ENCODE assay signal across 10 cellular contexts in the genomic region with DNA sequence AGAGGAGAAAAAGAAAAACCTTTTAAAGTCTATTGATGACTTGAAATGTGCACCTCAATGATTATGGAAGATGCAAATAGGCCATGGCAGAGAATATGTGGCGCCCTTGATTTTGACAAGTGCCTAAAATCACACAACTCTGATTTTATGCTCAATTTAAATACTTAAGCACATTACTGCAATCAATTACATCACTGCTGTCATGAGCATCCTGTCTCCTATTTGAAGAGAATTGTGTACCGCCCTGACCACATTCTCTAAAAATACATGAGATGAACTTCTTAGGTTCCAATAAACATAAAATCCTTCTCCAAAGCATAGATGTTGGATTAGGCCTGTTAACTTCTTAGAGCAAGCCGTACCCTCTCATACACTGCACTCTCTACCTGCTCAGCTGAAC. TPM values are rescaled to one million over a fixed set of nuclear protein-coding genes. Genes with fewer than 3 reads are reported as not detected.
DNase-seq lines count a peak whose midpoint lies in the region; ATAC-seq and TF ChIP-seq lines count a peak whose summit lies in the region.
"Had no signal": no experiment of that assay in that cellular context is flagged by ENCODE, and none has a peak within 500 bp of the region (broad histone marks: within the 10 kb centered on the region; RNA-seq: fewer than 3 reads in every experiment).

No MANE protein-coding gene starts in this region.

- 100% methylated on average over 3 of the region's 3 CpGs for WGBS in mammary epithelial cell (ENCODE audit: low coverage, missing lambda C conversion rate)
- WGBS in trophoblast cell (ENCODE audit: extremely low coverage, insufficient coverage, insufficient read length), result no CpG with 5 or more reads among the region's 3 CpGs

- H2BK12ac ChIP-seq in trophoblast cell (ENCODE audit: low read length), result no peak overlapping the region

- peak overlapping the region in 1 of 2 experiments; percentile 75; a peak in 2 of 4 replicates for H3K4me3 ChIP-seq in DND-41 (ENCODE audit: low read depth in 1 of 2, low read length in 2 of 2)
- H3K4me3 ChIP-seq in KMS-11 (IDR thresholded peaks at IDR 0.05; ENCODE audit: insufficient read depth, low read depth, low read length), result no peak overlapping the region
- peak overlapping the region in 1 of 3 experiments; percentile 90 for H3K4me3 ChIP-seq in mammary epithelial cell (replicated peaks in 1 of 3; ENCODE audit: insufficient read depth in 1 of 3, low read depth in 2 of 3, low read length in 3 of 3)
- H3K4me3 ChIP-seq in neuron (ENCODE audit: low read length), result peak overlapping the region; percentile 68
- no peak overlapping the region for H3K4me3 ChIP-seq in trophoblast cell (ENCODE audit: low read depth, low read length)
- H3K4me3 ChIP-seq in colonic mucosa, result no peak overlapping the region

- no peaks in the 10 kb centered on the region for H3K79me1 ChIP-seq in trophoblast cell (ENCODE audit: low read length)

- no peak overlapping the region for H2BK120ac ChIP-seq in trophoblast cell (ENCODE audit: insufficient read depth, low read length, poor library complexity)

- H3K9me3 ChIP-seq in DND-41 (ENCODE audit: insufficient read depth, low read length, severe bottlenecking) (no peaks in the 10 kb centered on the region), mammary epithelial cell (replicated peaks; ENCODE audit: insufficient read depth, low read length) (no peaks in the 10 kb centered on the region), neuron (ENCODE audit: low read length) (no peaks in the 10 kb centered on the region), trophoblast cell (ENCODE audit: insufficient read depth, low read depth, low read length) (no peaks in the 10 kb centered on the region), colonic mucosa (no peaks in the 10 kb centered on the region)

- ATAC-seq in DND-41 (ENCODE audit: insufficient read depth, low read depth), result no peak

- CTCF ChIA-PET in mammary epithelial cell (lab: Charles Lee; ENCODE audit: low non-redundant PET), result no interaction called here

- in situ Hi-C loops in mammary epithelial cell (cut with MboI; ENCODE audit: low sequenced_read_pairs in 2 of 2), result no loop called here

- no peak overlapping the region for H4K91ac ChIP-seq in trophoblast cell (ENCODE audit: low read depth, low read length)

- H3K79me2 ChIP-seq in DND-41 (ENCODE audit: insufficient read depth, low read length) (peaks cover 39% of the 10 kb centered on the region), KMS-11 (ENCODE audit: insufficient read depth, low read depth) (peaks cover 10% of the 10 kb centered on the region; the same call in 1 of the 2 replicates), mammary epithelial cell (ENCODE audit: insufficient read depth, low read length) (peaks cover 18% of the 10 kb centered on the region), trophoblast cell (ENCODE audit: control insufficient read depth, insufficient read depth, low read length, poor library complexity) (no peaks in the 10 kb centered on the region)

- intact Hi-C loops in mammary epithelial cell (cut with micrococcal nuclease), result loop anchor here (5.0 kb wide), 3 partner anchors 92 to 253 kb away; no protein-coding TSS in a partner anchor
- intact Hi-C loops in colonic mucosa (cut with DNase I), result loop anchor here (10.0 kb wide), 1 partner anchor 144 kb away; a partner anchor contains a TSS

- H2AK5ac ChIP-seq in trophoblast cell (ENCODE audit: low read length), result no peak overlapping the region

- no TSS peak for BruUV-seq in mammary epithelial cell (replicated peaks; lab: Mats Ljungman, UMichigan)

- DNase-seq in DND-41 (no peak), mammary epithelial cell (no peak), trophoblast cell (no peak), colonic mucosa (no peak), NOMO-1 (lab: John Stamatoyannopoulos, UW; ENCODE audit: unreplicated experiment in 2 of 2) (no peak)
- DNase-seq: kidney glomerular epithelial cell; stimulated activated CD4-positive, alpha-beta T cell treated with anti-CD3 and anti-CD28 coated beads, Interleukin-4, amount 100 ng/mL, for 24 hours had no signal

- H3K9ac ChIP-seq in DND-41 (ENCODE audit: low read depth, low read length) (peak overlapping the region; percentile 76), KMS-11 (no peak overlapping the region; the same call in 1 of the 2 replicates), mammary epithelial cell (ENCODE audit: insufficient read depth, low read length) (no peak overlapping the region), trophoblast cell (ENCODE audit: low read length) (no peak overlapping the region), colonic mucosa (ENCODE audit: low read depth in 2 of 2, low read length in 2 of 2) (no peak overlapping the region)

- no peak overlapping the region for H4K8ac ChIP-seq in trophoblast cell (ENCODE audit: low read depth, low read length)

- no peak overlapping the region for H4K12ac ChIP-seq in trophoblast cell (ENCODE audit: low read depth, low read length)

- no peaks in the 10 kb centered on the region for H3K27me3 ChIP-seq in DND-41 (ENCODE audit: insufficient read depth, low read length, poor library complexity)
- H3K27me3 ChIP-seq in KMS-11 (ENCODE audit: insufficient read depth, low read depth), result no peaks in the 10 kb centered on the region
- no peaks in the 10 kb centered on the region for H3K27me3 ChIP-seq in mammary epithelial cell (ENCODE audit: insufficient read depth, low read length)
- H3K27me3 ChIP-seq in neuron (ENCODE audit: insufficient read depth, low read length), result no peaks in the 10 kb centered on the region
- no peaks in the 10 kb centered on the region for H3K27me3 ChIP-seq in trophoblast cell (ENCODE audit: insufficient read depth, low read length)
- H3K27me3 ChIP-seq in colonic mucosa, result no peaks in the 10 kb centered on the region

- no peak overlapping the region for H3K4ac ChIP-seq in trophoblast cell (ENCODE audit: low read depth, low read length)

- H3K27ac ChIP-seq in DND-41 (ENCODE audit: low read length) (peak overlapping the region; percentile 81), KMS-11 (no peak overlapping the region), mammary epithelial cell (ENCODE audit: insufficient read depth, low read depth, low read length) (no peak overlapping the region), trophoblast cell (ENCODE audit: low read depth, low read length) (no peak overlapping the region), colonic mucosa (no peak overlapping the region)

- dilution Hi-C loops in mammary epithelial cell (cut with HindIII; ENCODE audit: low sequenced_read_pairs), result no loop called here

- no peak overlapping the region for H3K18ac ChIP-seq in trophoblast cell (ENCODE audit: low read length)

- H2BK5ac ChIP-seq in trophoblast cell (ENCODE audit: low read depth, low read length, poor library complexity), result no peak overlapping the region

- no peak overlapping the region for H2AFZ ChIP-seq in DND-41 (ENCODE audit: low read depth, low read length)
- no peak overlapping the region for H2AFZ ChIP-seq in KMS-11 (ENCODE audit: low read depth)
- H2AFZ ChIP-seq in mammary epithelial cell (ENCODE audit: low read depth, low read length), result peak overlapping the region; percentile 99
- H2AFZ ChIP-seq in neuron (ENCODE audit: low read depth, low read length), result no peak overlapping the region
- H2AFZ ChIP-seq in trophoblast cell (ENCODE audit: insufficient read depth, low read length, poor library complexity), result no peak overlapping the region

- H3K23ac ChIP-seq in trophoblast cell (ENCODE audit: low read length), result no peak overlapping the region

- H3K14ac ChIP-seq in trophoblast cell (ENCODE audit: low read length), result no peak overlapping the region

- TF ChIP-seq CTCF in DND-41 (IDR thresholded peaks at IDR 0.05; ENCODE audit: borderline replicate concordance, extremely low read depth, low read length, poor library complexity, severe bottlenecking) (no peak), KMS-11 (conservative IDR thresholded peaks at IDR 0.05; ENCODE audit: low read depth, low read length) (no peak), mammary epithelial cell (conservative IDR thresholded peaks at IDR 0.05 in 1 of 2, IDR thresholded peaks at IDR 0.05 in 1 of 2; ENCODE audit: extremely low read depth in 1 of 2, insufficient read depth in 1 of 2, low read depth in 1 of 2, low read length in 2 of 2) (no peak), colonic mucosa (IDR thresholded peaks at IDR 0.05) (no peak)

- H3K4me2 ChIP-seq in DND-41 (ENCODE audit: insufficient read depth, low read length) (peak overlapping the region; percentile 75), KMS-11 (peak overlapping the region; percentile 85), mammary epithelial cell (ENCODE audit: insufficient read depth, low read depth, low read length) (peak overlapping the region; percentile 84), trophoblast cell (ENCODE audit: low read length) (no peak overlapping the region)

- H4K20me1 ChIP-seq in DND-41 (ENCODE audit: insufficient read depth, low read length) (no peaks in the 10 kb centered on the region), KMS-11 (ENCODE audit: insufficient read depth) (no peaks in the 10 kb centered on the region), mammary epithelial cell (ENCODE audit: insufficient read depth, low read length) (no peaks in the 10 kb centered on the region)

- H3K36me3 ChIP-seq in DND-41 (ENCODE audit: insufficient read depth, low read length), result no peaks in the 10 kb centered on the region; the same call in 1 of the 2 replicates
- H3K36me3 ChIP-seq in KMS-11 (ENCODE audit: insufficient read depth), result no peaks in the 10 kb centered on the region
- no peaks in the 10 kb centered on the region for H3K36me3 ChIP-seq in mammary epithelial cell (ENCODE audit: insufficient read depth, low read length)
- no peaks in the 10 kb centered on the region for H3K36me3 ChIP-seq in neuron (ENCODE audit: insufficient read depth, low read length)
- H3K36me3 ChIP-seq in trophoblast cell (ENCODE audit: control insufficient read depth in 1 of 2, insufficient read depth in 2 of 2, low read length in 2 of 2), result no peaks in the 10 kb centered on the region
- H3K36me3 ChIP-seq in colonic mucosa, result no peaks in the 10 kb centered on the region

- H3K4me1 ChIP-seq in DND-41 (ENCODE audit: insufficient read depth, low read length) (peaks cover 35% of the 10 kb centered on the region), KMS-11 (ENCODE audit: low read depth, poor library complexity, severe bottlenecking) (peaks cover 17% of the 10 kb centered on the region), mammary epithelial cell (ENCODE audit: insufficient read depth, low read length) (peaks cover 22% of the 10 kb centered on the region), neuron (ENCODE audit: insufficient read depth, low read length) (peaks cover 11% of the 10 kb centered on the region), trophoblast cell (ENCODE audit: control insufficient read depth in 1 of 2, insufficient read depth in 2 of 2, low read length in 2 of 2) (peaks cover 0 to 2% of the 10 kb centered on the region in 2 experiments), colonic mucosa (peaks cover 4% of the 10 kb centered on the region)

RNA-seq across cellular contexts. Expression of a gene that starts 1.6 kb away (rescaled TPM):
- 1 to 10 TPM; 4.0 to 4.2 TPM for total RNA-seq in mammary epithelial cell
- polyA plus RNA-seq in mammary epithelial cell, result 2.0 TPM
- polyA minus RNA-seq in mammary epithelial cell, result 1.8 TPM
- 3.2 and 3.4 TPM in 2 replicates for polyA plus RNA-seq in trophoblast cell (2013)
- total RNA-seq in colonic mucosa, result 10 to 100 TPM in 1 of 2 donors, 1 to 10 TPM in 1; 7.8 to 10.6 TPM

RNA-seq across cellular contexts. Expression of a gene that starts 2.0 kb away (rescaled TPM):
- total RNA-seq in mammary epithelial cell, result under 1 TPM; 0.17 to 0.64 TPM
- polyA plus RNA-seq in mammary epithelial cell, result 0.27 TPM
- polyA minus RNA-seq in mammary epithelial cell, result 0.36 TPM
- polyA plus RNA-seq in trophoblast cell (2013), result 1.4 and 1.6 TPM in 2 replicates
- 1 to 10 TPM in 1 of 2 donors, under 1 TPM in 1; 0.79 to 1.2 TPM for total RNA-seq in colonic mucosa
- total RNA-seq: NCI-H460 had no signal
